Comparison of ENCODE assay signal across 21 cellular contexts in genomic region chr1:10772711-10773110, GRCh38.
"Had no signal": no experiment of that assay in that cellular context is flagged by ENCODE, and none has a peak within 500 bp of the region (broad histone marks: within the 10 kb centered on the region; RNA-seq: fewer than 3 reads in every experiment).

No MANE protein-coding gene starts in this region.

- H3K4me1 ChIP-seq: left lung, tibial nerve, upper lobe of right lung had no signal

- DNase-seq: cerebellar nuclear complex; effector CD4-positive, alpha-beta T cell; endodermal cell; erythroblast; islet precursor cell; mesendoderm; naive thymus-derived CD4-positive, alpha-beta T cell; stimulated activated CD4-positive, alpha-beta T cell treated with anti-CD3 and anti-CD28 coated beads, Interleukin-4, amount 100 ng/mL, for 1 hour; stimulated activated CD8-positive, alpha-beta memory T cell treated with anti-CD3 and anti-CD28 coated beads, Interleukin-4, amount 100 ng/mL, for 48 hours; stimulated activated naive CD8-positive, alpha-beta T cell treated with anti-CD3 and anti-CD28 coated beads, Interleukin-15, Interleukin-2, amounts not matched to agents 100 U/mL and 50 U/mL, for 24 hours; testis; upper lobe of right lung had no signal

- H3K27me3 ChIP-seq: heart left ventricle, left lung, testis, upper lobe of right lung, vagina had no signal

- FAIRE-seq: endothelial cell of umbilical vein, frontal cortex had no signal

- H3K36me3 ChIP-seq: heart left ventricle, left lung, tibial nerve, upper lobe of right lung, vagina had no signal

- H3K27ac ChIP-seq: coronary artery, left lung, testis, tibial nerve, upper lobe of right lung, vagina had no signal

- ATAC-seq: left lung; naive thymus-derived CD4-positive, alpha-beta T cell; right cardiac atrium; stimulated activated naive CD8-positive, alpha-beta T cell treated with anti-CD3 and anti-CD28 coated beads, Interleukin-15, Interleukin-2, amounts not matched to agents 100 U/mL and 50 U/mL, for 24 hours had no signal

- H3K9me3 ChIP-seq: heart left ventricle, left lung, testis, tibial nerve, upper lobe of right lung, vagina had no signal

- H3K4me3 ChIP-seq: coronary artery, heart left ventricle, left lung, lung, testis, tibial nerve, upper lobe of right lung, vagina had no signal
